ENCODE assay signal across 8 cellular contexts in the genomic region with DNA sequence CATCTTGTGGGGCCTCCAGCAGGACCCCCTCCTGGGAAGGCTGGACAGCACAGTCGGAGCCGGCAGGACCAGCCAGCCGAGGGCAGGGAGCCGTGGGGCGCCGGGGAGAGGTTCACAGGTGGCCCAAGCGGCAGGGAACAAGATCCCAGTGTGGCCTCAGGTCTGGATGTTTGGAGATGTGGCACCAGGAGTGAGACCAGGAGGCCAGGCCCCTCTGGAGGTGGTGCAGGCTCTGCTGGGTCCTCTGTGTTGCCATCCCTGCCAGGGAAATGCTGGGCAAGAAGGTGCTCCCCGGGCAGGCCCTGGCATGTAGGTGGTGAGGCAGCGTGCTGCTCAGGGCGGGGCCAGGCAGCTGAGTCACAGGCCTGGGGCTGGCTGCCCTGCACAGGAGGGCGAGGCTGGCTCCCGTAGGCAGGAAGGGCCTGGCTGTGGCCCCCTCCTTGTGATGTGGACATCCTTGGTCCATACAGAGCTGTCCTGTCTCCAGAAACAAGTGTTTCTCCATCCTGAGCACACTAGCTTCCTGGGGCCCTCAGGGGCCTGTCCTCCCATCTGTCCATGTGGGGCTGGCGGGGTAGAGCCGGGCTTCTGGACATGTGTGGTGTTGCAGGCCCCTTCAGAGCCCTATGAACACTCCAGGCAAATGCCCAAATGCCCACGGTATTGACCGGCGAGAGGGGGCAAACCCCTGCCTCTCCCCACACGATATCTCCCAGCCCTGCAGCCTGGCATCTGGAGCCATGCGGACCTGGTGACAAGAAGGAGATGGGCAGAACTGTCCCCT. TPM values are rescaled to one million over a fixed set of nuclear protein-coding genes. Genes with fewer than 3 reads are reported as not detected.
DNase-seq lines count a peak whose midpoint lies in the region; ATAC-seq, FAIRE-seq and TF ChIP-seq lines count a peak whose summit lies in the region.

No MANE protein-coding gene starts in this region.

- no peak overlapping the region for H3K27ac Mint-ChIP-seq in activated CD8-positive, alpha-beta T cell treated with anti-CD3 and anti-CD28 coated beads for 36 hours

- TF ChIP-seq POLR2A in HepG2 (IDR thresholded peaks at IDR 0.05; ENCODE audit: insufficient read depth in 1 of 2, low read depth in 2 of 2, low read length in 2 of 2) (no peak), suprapubic skin (IDR thresholded peaks at IDR 0.05) (no peak)

- H3K79me2 ChIP-seq in HepG2 (ENCODE audit: insufficient read depth, low read length), result no peaks in the 10 kb centered on the region

- FAIRE-seq in HepG2 (lab: Jason Lieb, UNC), result no peak
- no peak for FAIRE-seq in D721Med (lab: Jason Lieb, UNC)

- intact Hi-C loops in activated CD8-positive, alpha-beta T cell treated with anti-CD3 and anti-CD28 coated beads for 36 hours (cut with micrococcal nuclease), result no loop called here
- intact Hi-C loops in HepG2 (cut with micrococcal nuclease; ENCODE audit: unreplicated experiment), result no loop called here

- H4K20me1 ChIP-seq in HepG2 (ENCODE audit: insufficient read depth, low read length), result no peaks in the 10 kb centered on the region

- H3K9ac ChIP-seq in HepG2 (ENCODE audit: insufficient read depth, low read depth, low read length), result no peak overlapping the region

- no peaks in the 10 kb centered on the region; a peak in 1 of 5 replicates for H3K36me3 ChIP-seq in HepG2 (replicated peaks in 1 of 2; ENCODE audit: control insufficient read depth in 1 of 2, insufficient read depth in 2 of 2, low read length in 2 of 2)
- peaks cover 4% of the 10 kb centered on the region for H3K36me3 ChIP-seq in suprapubic skin

- H3K4me1 Mint-ChIP-seq in activated CD8-positive, alpha-beta T cell treated with anti-CD3 and anti-CD28 coated beads for 36 hours (ENCODE audit: low read depth), result no peaks in the 10 kb centered on the region

- ATAC-seq in activated CD8-positive, alpha-beta T cell treated with anti-CD3 and anti-CD28 coated beads for 36 hours, result peak; percentile 85
- ATAC-seq in HepG2 (peak; percentile 6), HG02840 (IDR thresholded peaks at IDR 0.05; ENCODE audit: low FRiP score, unreplicated experiment) (no peak)

- DNase-seq in COLO668 (lab: John Stamatoyannopoulos, UW; ENCODE audit: unreplicated experiment), result peak; percentile 72
- DNase-seq in LHCN-M2 (ENCODE audit: low read depth), result peak; percentile 75
- DNase-seq in activated CD8-positive, alpha-beta T cell treated with anti-CD3 and anti-CD28 coated beads for 36 hours, result peak; percentile 44
- DNase-seq in HepG2 (ENCODE audit: low spot score), result no peak
- no peak for DNase-seq in D721Med (ENCODE audit: insufficient read length, low spot score)
- DNase-seq in activated gamma-delta T cell (lab: John Stamatoyannopoulos, UW), result no peak
- no peak for DNase-seq in suprapubic skin (ENCODE audit: low spot score in 2 of 2)

- CTCF ChIA-PET in activated CD8-positive, alpha-beta T cell treated with anti-CD3 and anti-CD28 coated beads for 36 hours (lab: Charles Lee), result no interaction called here
- CTCF ChIA-PET in HepG2 (lab: Yijun Ruan, JAX; ENCODE audit: low intra/inter-chr PET ratio, low total read pairs), result no interaction called here

- POLR2A ChIA-PET in activated CD8-positive, alpha-beta T cell treated with anti-CD3 and anti-CD28 coated beads for 36 hours (lab: Charles Lee), result no interaction called here
- POLR2A ChIA-PET in HepG2 (lab: Yijun Ruan, JAX), result no interaction called here

- TF ChIP-seq RAD21 in HepG2 (CRISPR knock-in tag; IDR thresholded peaks at IDR 0.05), result no peak

- H3K4me3 Mint-ChIP-seq in activated CD8-positive, alpha-beta T cell treated with anti-CD3 and anti-CD28 coated beads for 36 hours, result no peak overlapping the region

- no peak overlapping the region for H2AFZ ChIP-seq in HepG2 (ENCODE audit: low read length)

- no peaks in the 10 kb centered on the region for H3K27me3 Mint-ChIP-seq in activated CD8-positive, alpha-beta T cell treated with anti-CD3 and anti-CD28 coated beads for 36 hours

- no peaks in the 10 kb centered on the region for H3K9me3 Mint-ChIP-seq in activated CD8-positive, alpha-beta T cell treated with anti-CD3 and anti-CD28 coated beads for 36 hours

- no peak for TF ChIP-seq CTCF in activated CD8-positive, alpha-beta T cell treated with anti-CD3 and anti-CD28 coated beads for 36 hours (IDR thresholded peaks at IDR 0.05)
- TF ChIP-seq CTCF in HepG2 (CRISPR knock-in tag; IDR thresholded peaks at IDR 0.05), result no peak
- TF ChIP-seq CTCF in D721Med (IDR thresholded peaks at IDR 0.05; ENCODE audit: insufficient read depth, missing control alignments), result no peak
- TF ChIP-seq CTCF in suprapubic skin (IDR thresholded peaks at IDR 0.05), result no peak

- no CpG with 5 or more reads among the region's 19 CpGs for WGBS in HepG2 (ENCODE audit: low lambda C conversion rate)
- 70% methylated on average over 3 of the region's 19 CpGs for WGBS in suprapubic skin

- TF ChIP-seq EP300 in HepG2 (IDR thresholded peaks at IDR 0.05; ENCODE audit: low read depth in 2 of 2, low read length in 2 of 2), result no peak
- no peak for TF ChIP-seq EP300 in HepG2 (CRISPR knock-in tag; IDR thresholded peaks at IDR 0.05; ENCODE audit: borderline replicate concordance)
- TF ChIP-seq EP300 in suprapubic skin (IDR thresholded peaks at IDR 0.05), result no peak

- in situ Hi-C loops in HepG2 (cut with HindIII; ENCODE audit: extremely low pct_ligation_motif_present, low pct_unique_long_range_greater_than_20kb), result no loop called here

- no peak overlapping the region for H3K4me3 ChIP-seq in HepG2 (replicated peaks in 1 of 3; ENCODE audit: insufficient read depth in 1 of 3, low read depth in 2 of 3, low read length in 3 of 3)
- no peak overlapping the region for H3K4me3 ChIP-seq in suprapubic skin

- peaks cover 37% of the 10 kb centered on the region for H3K4me1 ChIP-seq in HepG2 (ENCODE audit: insufficient read depth, low read length)
- H3K4me1 ChIP-seq in suprapubic skin, result peaks cover 43% of the 10 kb centered on the region

- H3K9me3 ChIP-seq in HepG2 (ENCODE audit: low read length) (no peaks in the 10 kb centered on the region), suprapubic skin (no peaks in the 10 kb centered on the region)

- H3K27me3 ChIP-seq in HepG2 (ENCODE audit: control insufficient read depth in 1 of 2, insufficient read depth in 2 of 2, low read length in 2 of 2) (no peaks in the 10 kb centered on the region), suprapubic skin (no peaks in the 10 kb centered on the region)

- H3K27ac ChIP-seq in HepG2 (ENCODE audit: extremely low read length, insufficient read depth, low read length), result no peak overlapping the region
- no peak overlapping the region for H3K27ac ChIP-seq in suprapubic skin

- no peaks in the 10 kb centered on the region for H3K36me3 Mint-ChIP-seq in activated CD8-positive, alpha-beta T cell treated with anti-CD3 and anti-CD28 coated beads for 36 hours (ENCODE audit: low read depth)

- no TSS peak for BruUV-seq in HepG2 (replicated peaks; lab: Mats Ljungman, UMichigan)

- no peak overlapping the region for H3K4me2 ChIP-seq in HepG2 (ENCODE audit: low read depth, low read length)

RNA-seq across cellular contexts. Expression of a gene that starts 4.8 kb away (rescaled TPM):
- total RNA-seq in LHCN-M2 (2014; rRNA removed), result 0.32 and 0.40 TPM in 2 replicates
- polyA plus RNA-seq in LHCN-M2 (2012), result 0.17 TPM
- not detected for total RNA-seq in activated CD8-positive, alpha-beta T cell treated with anti-CD3 and anti-CD28 coated beads for 36 hours
- 0.98 and 8.5 TPM in 2 replicates for total RNA-seq in HepG2 (2016; rRNA removed; fragmentation: Illumina TruSeq; extraction: Trizol)
- total RNA-seq in HepG2 (2016; cell fraction: cytosol; rRNA removed; fragmentation: Illumina TruSeq; extraction: Trizol; ENCODE audit: low read depth), result 1.8 and 1.9 TPM in 2 replicates
- total RNA-seq in HepG2 (2016; cell fraction: insoluble cytoplasmic fraction; rRNA removed; fragmentation: Illumina TruSeq; extraction: Trizol), result 1.2 and 9.0 TPM in 2 replicates
- 1.4 and 1.8 TPM in 2 replicates for total RNA-seq in HepG2 (2016; cell fraction: membrane; rRNA removed; fragmentation: Illumina TruSeq; extraction: Trizol)
- total RNA-seq in HepG2 (2016; cell fraction: nucleus; rRNA removed; fragmentation: Illumina TruSeq; extraction: Trizol), result 14.0 and 15.7 TPM in 2 replicates
- 63.6 and 107 TPM in 2 replicates for polyA plus RNA-seq in HepG2 (2011; rRNA removed)
- 8.9 and 16.3 TPM in 2 replicates for polyA plus RNA-seq in HepG2 (2011; cell fraction: cytosol; rRNA removed)
- 1,761 and 2,041 TPM in 2 replicates for polyA plus RNA-seq in HepG2 (2011; cell fraction: nucleus; rRNA removed)
- 31.4 and 46.5 TPM in 2 replicates for polyA plus RNA-seq in HepG2 (2012)
- polyA plus RNA-seq in HepG2 (2016; cell fraction: cytosol; fragmentation: Illumina TruSeq; extraction: Trizol; ENCODE audit: low read depth), result 1.9 and 2.1 TPM in 2 replicates
- 1.9 and 2.5 TPM in 2 replicates for polyA plus RNA-seq in HepG2 (2016; cell fraction: insoluble cytoplasmic fraction; fragmentation: Illumina TruSeq; extraction: Trizol; ENCODE audit: low read depth)
- polyA plus RNA-seq in HepG2 (2016; cell fraction: membrane; fragmentation: Illumina TruSeq; extraction: Trizol; ENCODE audit: low read depth), result 1.6 and 2.1 TPM in 2 replicates
- polyA plus RNA-seq in HepG2 (2016; cell fraction: nucleus; fragmentation: Illumina TruSeq; extraction: Trizol; ENCODE audit: insufficient read depth, low read depth), result 65.6 and 66.9 TPM in 2 replicates
- polyA minus RNA-seq in HepG2 (2011; rRNA and poly(A)+ RNA removed; ENCODE audit: low replicate concordance), result 15.4 TPM in 1 of 2 replicates, not detected in the other
- polyA minus RNA-seq in HepG2 (2011; cell fraction: cytosol; rRNA and poly(A)+ RNA removed), result 5.8 and 5.9 TPM in 2 replicates
- 43.4 and 57.3 TPM in 2 replicates for polyA minus RNA-seq in HepG2 (2011; cell fraction: nucleus; rRNA and poly(A)+ RNA removed)
- not detected for total RNA-seq in suprapubic skin

RNA-seq across cellular contexts. Expression of a gene that starts 26.1 kb away (rescaled TPM):
- total RNA-seq in LHCN-M2 (2014; rRNA removed), result 41.6 and 47.9 TPM in 2 replicates
- 37.5 TPM for polyA plus RNA-seq in LHCN-M2 (2012)
- total RNA-seq in activated CD8-positive, alpha-beta T cell treated with anti-CD3 and anti-CD28 coated beads for 36 hours, result not detected
- 0.07 TPM in 1 of 2 replicates, not detected in the other for total RNA-seq in HepG2 (2016; rRNA removed; fragmentation: Illumina TruSeq; extraction: Trizol)
- total RNA-seq in HepG2 (2016; cell fraction: cytosol; rRNA removed; fragmentation: Illumina TruSeq; extraction: Trizol; ENCODE audit: low read depth), result not detected in 2 replicates
- total RNA-seq in HepG2 (2016; cell fraction: insoluble cytoplasmic fraction; rRNA removed; fragmentation: Illumina TruSeq; extraction: Trizol), result 0.04 TPM in 1 of 2 replicates, not detected in the other
- total RNA-seq in HepG2 (2016; cell fraction: membrane; rRNA removed; fragmentation: Illumina TruSeq; extraction: Trizol), result 0.06 TPM in 1 of 2 replicates, not detected in the other
- total RNA-seq in HepG2 (2016; cell fraction: nucleus; rRNA removed; fragmentation: Illumina TruSeq; extraction: Trizol), result not detected in 2 replicates
- polyA plus RNA-seq in HepG2 (2011; rRNA removed), result 0.03 and 0.05 TPM in 2 replicates
- 0.05 and 0.08 TPM in 2 replicates for polyA plus RNA-seq in HepG2 (2011; cell fraction: cytosol; rRNA removed)
- polyA plus RNA-seq in HepG2 (2011; cell fraction: nucleus; rRNA removed), result 0.26 and 0.32 TPM in 2 replicates
- polyA plus RNA-seq in HepG2 (2012), result not detected in 2 replicates
- not detected in 2 replicates for polyA plus RNA-seq in HepG2 (2016; cell fraction: cytosol; fragmentation: Illumina TruSeq; extraction: Trizol; ENCODE audit: low read depth)
- polyA plus RNA-seq in HepG2 (2016; cell fraction: insoluble cytoplasmic fraction; fragmentation: Illumina TruSeq; extraction: Trizol; ENCODE audit: low read depth), result 0.19 TPM in 1 of 2 replicates, not detected in the other
- polyA plus RNA-seq in HepG2 (2016; cell fraction: membrane; fragmentation: Illumina TruSeq; extraction: Trizol; ENCODE audit: low read depth), result not detected in 2 replicates
- not detected in 2 replicates for polyA plus RNA-seq in HepG2 (2016; cell fraction: nucleus; fragmentation: Illumina TruSeq; extraction: Trizol; ENCODE audit: insufficient read depth, low read depth)
- polyA minus RNA-seq in HepG2 (2011; rRNA and poly(A)+ RNA removed; ENCODE audit: low replicate concordance), result 0.38 TPM in 1 of 2 replicates, not detected in the other
- not detected in 2 replicates for polyA minus RNA-seq in HepG2 (2011; cell fraction: cytosol; rRNA and poly(A)+ RNA removed)
- polyA minus RNA-seq in HepG2 (2011; cell fraction: nucleus; rRNA and poly(A)+ RNA removed), result not detected in 2 replicates
- total RNA-seq in suprapubic skin, result 10 to 100 TPM in 1 of 4 donors, 1 to 10 TPM in 3; 1.7 to 11.2 (median 2.6) TPM

Comparison
In these comparisons a context has a peak if more than half of its experiments do, and no peak if none do; other contexts are left out.
1. DNase-seq: peak in COLO668 (single experiment), LHCN-M2 (single experiment) and activated CD8-positive, alpha-beta T cell treated with anti-CD3 and anti-CD28 coated beads for 36 hours (single experiment); none in HepG2 (single experiment), D721Med (single experiment), activated gamma-delta T cell (single experiment) and suprapubic skin (0 of 2).